In the genomic region with DNA sequence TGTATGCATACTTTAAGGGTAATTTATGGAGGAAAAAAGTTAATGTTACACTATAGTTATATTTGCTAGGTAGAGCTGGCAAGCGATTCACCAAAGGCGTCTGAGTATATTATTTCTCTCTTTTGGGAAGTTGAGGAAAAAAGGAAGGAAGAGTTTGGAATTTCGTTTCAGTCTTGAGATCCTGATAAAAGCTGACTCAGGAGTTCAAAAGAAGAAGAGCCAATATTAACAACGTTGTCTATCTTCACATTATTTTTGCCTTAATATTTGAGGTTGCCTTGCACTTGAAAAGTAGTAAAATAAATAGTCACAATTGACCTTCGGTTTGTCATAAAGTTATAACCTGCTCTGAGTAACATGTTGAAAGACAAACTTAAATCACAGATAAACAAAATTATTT, we compare ENCODE assay signal across 33 cellular contexts.
"Had no signal": no experiment of that assay in that cellular context is flagged by ENCODE, and none has a peak within 500 bp of the region (broad histone marks: within the 10 kb centered on the region; RNA-seq: fewer than 3 reads in every experiment).

No MANE protein-coding gene starts in this region.

- H3K27ac ChIP-seq: adrenal gland, body of pancreas, esophagus muscularis mucosa, foreskin keratinocyte, gastrocnemius medialis had no signal

- H3K4me3 ChIP-seq: adrenal gland, body of pancreas, esophagus muscularis mucosa, gastrocnemius medialis had no signal

- DNase-seq: activated CD4-positive, alpha-beta memory T cell treated with anti-CD3 and anti-CD28 coated beads for 36 hours; activated CD4-positive, alpha-beta T cell treated with anti-CD3 and anti-CD28 coated beads for 36 hours; activated CD4-positive, alpha-beta T cell treated with anti-CD3 and anti-CD28 coated beads, Interleukin-2, amount 10 ng/mL, durations not matched to agents 24 days and 14 days; activated CD4-positive, CD25-positive, alpha-beta regulatory T cell; activated CD4-positive, CD25-positive, alpha-beta regulatory T cell treated with anti-CD3 and anti-CD28 coated beads, Interleukin-2, amount 50 U/mL, for 72 hours; activated CD8-positive, alpha-beta memory T cell treated with anti-CD3 and anti-CD28 coated beads, Interleukin-2, amount 10 ng/mL, durations not matched to agents 7 days and 5 days; activated CD8-positive, alpha-beta memory T cell treated with anti-CD3 and anti-CD28 coated beads, Interleukin-2, amount 50 U/mL, for 4 hours; activated CD8-positive, alpha-beta T cell treated with anti-CD3 and anti-CD28 coated beads, Interleukin-2, amount 10 ng/mL, durations not matched to agents 7 days and 5 days; activated effector memory CD4-positive, alpha-beta T cell treated with anti-CD3 and anti-CD28 coated beads, Interleukin-2, amount 50 U/mL, for 16 hours; activated naive CD4-positive, alpha-beta T cell treated with anti-CD3 and anti-CD28 coated beads for 36 hours; activated naive CD8-positive, alpha-beta T cell treated with anti-CD3 and anti-CD28 coated beads for 36 hours; activated naive CD8-positive, alpha-beta T cell treated with anti-CD3 and anti-CD28 coated beads, Interleukin-2, amount 50 U/mL, for 24 hours; activated T-cell treated with anti-CD3 and anti-CD28 coated beads, Interleukin-2, amount 50 U/mL, for 1 hour; activated T-cell treated with anti-CD3 and anti-CD28 coated beads, Interleukin-2, amount 50 U/mL, for 48 hours; adrenal gland; amygdala; aorta; body of pancreas; caudate nucleus; cortex of kidney; dermis blood vessel endothelial cell; effector CD4-positive, alpha-beta T cell; effector memory CD8-positive, alpha-beta T cell; erythroblast; foreskin keratinocyte; gastrocnemius medialis; glutamatergic neuron; T-helper 2 cell had no signal

- H3K36me3 ChIP-seq: adrenal gland, esophagus muscularis mucosa, gastrocnemius medialis had no signal

- H3K27ac Mint-ChIP-seq: activated CD4-positive, alpha-beta memory T cell treated with anti-CD3 and anti-CD28 coated beads for 36 hours; activated CD4-positive, alpha-beta T cell treated with anti-CD3 and anti-CD28 coated beads for 36 hours; activated CD4-positive, alpha-beta T cell treated with anti-CD3 and anti-CD28 coated beads, Interleukin-2, amount 10 ng/mL, durations not matched to agents 24 days and 14 days; activated CD8-positive, alpha-beta memory T cell treated with anti-CD3 and anti-CD28 coated beads, Interleukin-2, amount 10 ng/mL, durations not matched to agents 7 days and 5 days; activated CD8-positive, alpha-beta T cell treated with anti-CD3 and anti-CD28 coated beads, Interleukin-2, amount 10 ng/mL, durations not matched to agents 7 days and 5 days; activated naive CD4-positive, alpha-beta T cell treated with anti-CD3 and anti-CD28 coated beads for 36 hours; activated naive CD4-positive, alpha-beta T cell treated with anti-CD3 and anti-CD28 coated beads, Interleukin-2, amount 50 U/mL, for 24 hours; activated naive CD8-positive, alpha-beta T cell treated with anti-CD3 and anti-CD28 coated beads for 36 hours; activated naive CD8-positive, alpha-beta T cell treated with anti-CD3 and anti-CD28 coated beads, Interleukin-2, amount 50 U/mL, for 24 hours; activated T-helper 1 cell treated with anti-CD3 and anti-CD28 coated beads, Interleukin-12 subunit alpha, Interleukin-12 subunit beta, Interleukin-2, Interleukin-4 antibody, amounts not matched to agents 30 ng/mL and 10 ng/mL and 1 ng/mL, durations not matched to agents 14 hours and 24 hours and 36 hours; activated T-helper 2 cell treated with anti-CD3 and anti-CD28 coated beads, Interferon-gamma antibody, Interleukin-2, Interleukin-4, amounts not matched to agents 10 μg/mL and 5 μg/mL and 100 μg/mL, durations not matched to agents 14 hours and 24 hours and 36 hours; effector memory CD8-positive, alpha-beta T cell had no signal

- H3K27me3 ChIP-seq: adrenal gland, body of pancreas, esophagus muscularis mucosa, foreskin keratinocyte, gastrocnemius medialis had no signal

- H3K27me3 Mint-ChIP-seq: activated CD4-positive, alpha-beta memory T cell treated with anti-CD3 and anti-CD28 coated beads for 36 hours; activated CD4-positive, alpha-beta T cell treated with anti-CD3 and anti-CD28 coated beads for 36 hours; activated CD4-positive, alpha-beta T cell treated with anti-CD3 and anti-CD28 coated beads, Interleukin-2, amount 10 ng/mL, durations not matched to agents 24 days and 14 days; activated CD8-positive, alpha-beta memory T cell treated with anti-CD3 and anti-CD28 coated beads, Interleukin-2, amount 10 ng/mL, durations not matched to agents 7 days and 5 days; activated naive CD4-positive, alpha-beta T cell treated with anti-CD3 and anti-CD28 coated beads, Interleukin-2, amount 50 U/mL, for 24 hours; activated naive CD8-positive, alpha-beta T cell treated with anti-CD3 and anti-CD28 coated beads for 36 hours; activated naive CD8-positive, alpha-beta T cell treated with anti-CD3 and anti-CD28 coated beads, Interleukin-2, amount 50 U/mL, for 24 hours; effector memory CD8-positive, alpha-beta T cell had no signal

- H3K4me3 Mint-ChIP-seq: activated CD4-positive, alpha-beta memory T cell treated with anti-CD3 and anti-CD28 coated beads for 36 hours; activated CD4-positive, alpha-beta T cell treated with anti-CD3 and anti-CD28 coated beads for 36 hours; activated CD4-positive, alpha-beta T cell treated with anti-CD3 and anti-CD28 coated beads, Interleukin-2, amount 10 ng/mL, durations not matched to agents 24 days and 14 days; activated CD8-positive, alpha-beta memory T cell treated with anti-CD3 and anti-CD28 coated beads, Interleukin-2, amount 10 ng/mL, durations not matched to agents 7 days and 5 days; activated CD8-positive, alpha-beta T cell treated with anti-CD3 and anti-CD28 coated beads, Interleukin-2, amount 10 ng/mL, durations not matched to agents 7 days and 5 days; activated naive CD4-positive, alpha-beta T cell treated with anti-CD3 and anti-CD28 coated beads for 36 hours; activated naive CD4-positive, alpha-beta T cell treated with anti-CD3 and anti-CD28 coated beads, Interleukin-2, amount 50 U/mL, for 24 hours; activated naive CD8-positive, alpha-beta T cell treated with anti-CD3 and anti-CD28 coated beads for 36 hours; activated naive CD8-positive, alpha-beta T cell treated with anti-CD3 and anti-CD28 coated beads, Interleukin-2, amount 50 U/mL, for 24 hours; activated T-helper 1 cell treated with anti-CD3 and anti-CD28 coated beads, Interleukin-12 subunit alpha, Interleukin-12 subunit beta, Interleukin-2, Interleukin-4 antibody, amounts not matched to agents 30 ng/mL and 10 ng/mL and 1 ng/mL, durations not matched to agents 14 hours and 24 hours and 36 hours; effector memory CD8-positive, alpha-beta T cell had no signal

- H3K9me3 ChIP-seq: adrenal gland, esophagus muscularis mucosa, gastrocnemius medialis had no signal

- H3K36me3 Mint-ChIP-seq: activated CD4-positive, alpha-beta memory T cell treated with anti-CD3 and anti-CD28 coated beads for 36 hours; activated CD8-positive, alpha-beta memory T cell treated with anti-CD3 and anti-CD28 coated beads, Interleukin-2, amount 10 ng/mL, durations not matched to agents 7 days and 5 days; activated naive CD4-positive, alpha-beta T cell treated with anti-CD3 and anti-CD28 coated beads, Interleukin-2, amount 50 U/mL, for 24 hours; activated naive CD8-positive, alpha-beta T cell treated with anti-CD3 and anti-CD28 coated beads for 36 hours had no signal

- ATAC-seq: activated CD4-positive, alpha-beta T cell treated with anti-CD3 and anti-CD28 coated beads for 36 hours; activated CD8-positive, alpha-beta memory T cell treated with anti-CD3 and anti-CD28 coated beads, Interleukin-2, amount 10 ng/mL, durations not matched to agents 7 days and 5 days; activated CD8-positive, alpha-beta T cell treated with anti-CD3 and anti-CD28 coated beads, Interleukin-2, amount 10 ng/mL, durations not matched to agents 7 days and 5 days; activated naive CD8-positive, alpha-beta T cell treated with anti-CD3 and anti-CD28 coated beads, Interleukin-2, amount 50 U/mL, for 24 hours; body of pancreas; effector memory CD8-positive, alpha-beta T cell; foreskin keratinocyte; gastrocnemius medialis had no signal

- H3K4me1 ChIP-seq: adrenal gland, body of pancreas, esophagus muscularis mucosa, foreskin keratinocyte, gastrocnemius medialis had no signal

- H3K4me1 Mint-ChIP-seq: activated CD4-positive, alpha-beta T cell treated with anti-CD3 and anti-CD28 coated beads for 36 hours; activated CD4-positive, alpha-beta T cell treated with anti-CD3 and anti-CD28 coated beads, Interleukin-2, amount 10 ng/mL, durations not matched to agents 24 days and 14 days; activated CD8-positive, alpha-beta memory T cell treated with anti-CD3 and anti-CD28 coated beads, Interleukin-2, amount 10 ng/mL, durations not matched to agents 7 days and 5 days; activated naive CD4-positive, alpha-beta T cell treated with anti-CD3 and anti-CD28 coated beads, Interleukin-2, amount 50 U/mL, for 24 hours; activated naive CD8-positive, alpha-beta T cell treated with anti-CD3 and anti-CD28 coated beads for 36 hours; activated naive CD8-positive, alpha-beta T cell treated with anti-CD3 and anti-CD28 coated beads, Interleukin-2, amount 50 U/mL, for 24 hours had no signal

- FAIRE-seq: colon had no signal
